ENCODE assay signal across 1 cellular context in genomic region chr7:129008645-129009414, GRCh38.
TF ChIP-seq lines count a peak whose summit lies in the region.

No MANE protein-coding gene starts in this region.

TF ChIP-seq in GM12878, 131 proteins besides CTCF, POLR2A, EP300 and RAD21 (continued from another document):
- peak; percentile 54; the same call in 1 of the 2 replicates for TF ChIP-seq RUNX3 (IDR thresholded peaks at IDR 0.05; ENCODE audit: low read length)
- TF ChIP-seq YBX1 (IDR thresholded peaks at IDR 0.05): no peak
- TF ChIP-seq CBFB (IDR thresholded peaks at IDR 0.05; ENCODE audit: low read depth): 0 out of 2 replicates have a peak, but pooled peaks have one; percentile 14
- TF ChIP-seq SMARCA5 (IDR thresholded peaks at IDR 0.05): 0 out of 2 replicates have a peak, but pooled peaks have one; percentile 17
- peak; percentile 51; the same call in 1 of the 2 replicates for TF ChIP-seq TCF7 (IDR thresholded peaks at IDR 0.05; ENCODE audit: borderline replicate concordance)
- TF ChIP-seq SKIL (IDR thresholded peaks at IDR 0.05; ENCODE audit: low read depth, poor library complexity, severe bottlenecking): peak; percentile 15
- peak; percentile 65; the same call in 1 of the 2 replicates for TF ChIP-seq MEF2A (IDR thresholded peaks at IDR 0.05; ENCODE audit: insufficient read depth, low read depth, low read length)
- TF ChIP-seq ATF7 (IDR thresholded peaks at IDR 0.05; ENCODE audit: low read depth): peak; percentile 81; the same call in 1 of the 2 replicates
- 0 out of 2 replicates have a peak, but pooled peaks have one; percentile 65 for TF ChIP-seq ASH2L (IDR thresholded peaks at IDR 0.05; ENCODE audit: borderline replicate concordance, low read depth)
- TF ChIP-seq IRF4 (IDR thresholded peaks at IDR 0.05; ENCODE audit: low read depth, low read length): peak; percentile 50; the same call in 1 of the 2 replicates
- no peak for TF ChIP-seq SUPT20H (IDR thresholded peaks at IDR 0.05; ENCODE audit: borderline replicate concordance, control insufficient read depth, low read depth, low read length)
